In genomic region chr17:27805520-27806146, GRCh38 we compare ENCODE assay signal across 8 cellular contexts. TPM values are rescaled to one million over a fixed set of nuclear protein-coding genes. Genes with fewer than 3 reads are reported as not detected.
DNase-seq lines count a peak whose midpoint lies in the region; ATAC-seq and TF ChIP-seq lines count a peak whose summit lies in the region.

No MANE protein-coding gene starts in this region.

- intact Hi-C loops in Caco-2 (cut with micrococcal nuclease; ENCODE audit: unreplicated experiment): loop anchor here (1.0 to 5.0 kb wide), 5 partner anchors 40 to 237 kb away; partner anchors contain the start of gene NLK

- WGBS in gastroesophageal sphincter (ENCODE audit: low coverage in 1 of 2), 2 donors: 1 to 3% methylated on average over 7 to 8 of the region's 14 CpGs

- H3K4me1 Mint-ChIP-seq in Caco-2 (ENCODE audit: low read depth, unreplicated experiment): peaks cover 41% of the 10 kb centered on the region

- no peaks in the 10 kb centered on the region for H3K27me3 Mint-ChIP-seq in Caco-2 (ENCODE audit: insufficient read depth, unreplicated experiment)

- peaks cover 6% of the 10 kb centered on the region for H3K36me3 Mint-ChIP-seq in Caco-2 (ENCODE audit: insufficient read depth, unreplicated experiment)

- H3K9me3 ChIP-seq in Caco-2: 0 out of 2 replicates have a peak, but pooled peaks cover 4% of the 10 kb centered on the region
- H3K9me3 ChIP-seq in RWPE2 (ENCODE audit: severe bottlenecking): no peaks in the 10 kb centered on the region
- peaks cover 0 to 7% (median 0%) of the 10 kb centered on the region in 3 donors for H3K9me3 ChIP-seq in gastroesophageal sphincter

- DNase-seq in Caco-2 (peak; percentile 97), LoVo (ENCODE audit: low spot score) (peak; percentile 83), RWPE2 (ENCODE audit: low spot score) (no peak), nucleus accumbens (lab: John Stamatoyannopoulos, UW) (peak in 53 of 56 donors; percentile 4 to 91 (median 65)), substantia nigra (lab: John Stamatoyannopoulos, UW) (peak in 46 of 49 donors; percentile 19 to 82 (median 65))
- DNase-seq in activated effector memory CD4-positive, alpha-beta T cell treated with anti-CD3 and anti-CD28 coated beads, Interleukin-2, amount 50 U/mL, for 16 hours: peak; percentile 92

- BruUV-seq in Caco-2 (replicated peaks; lab: Mats Ljungman, UMichigan): no TSS peak

- peak; percentile 99 for TF ChIP-seq CTCF in Caco-2 (IDR thresholded peaks at IDR 0.05; ENCODE audit: insufficient read depth in 1 of 2, low read depth in 1 of 2, low read length in 1 of 2, severe bottlenecking in 1 of 2, unreplicated experiment in 1 of 2)
- peak; percentile 85 for TF ChIP-seq CTCF in RWPE2 (IDR thresholded peaks at IDR 0.05; ENCODE audit: poor library complexity, severe bottlenecking)
- peak; percentile 67 to 88 (median 82) for TF ChIP-seq CTCF in gastroesophageal sphincter (IDR thresholded peaks at IDR 0.05)

- no peak for TF ChIP-seq POLR2A in gastroesophageal sphincter (IDR thresholded peaks at IDR 0.05)

- peak overlapping the region; percentile 95 for H3K27ac Mint-ChIP-seq in Caco-2 (ENCODE audit: unreplicated experiment)

- no peak for TF ChIP-seq EP300 in gastroesophageal sphincter (IDR thresholded peaks at IDR 0.05)

- POLR2A ChIA-PET in Caco-2 (lab: Charles Lee): interaction anchor here (0.6 to 2.1 kb wide), 7 partner anchors 12 to 484 kb away, joined by 3 to 10 read pairs (median 3); no protein-coding TSS in a partner anchor

- H3K4me3 ChIP-seq in Caco-2 (ENCODE audit: low read depth, low read length) (peak overlapping the region; percentile 19), RWPE2 (ENCODE audit: severe bottlenecking) (no peak overlapping the region), gastroesophageal sphincter (peak overlapping the region; percentile 7 to 43)

- H3K4me1 ChIP-seq in Caco-2 (peaks cover 52% of the 10 kb centered on the region), RWPE2 (ENCODE audit: insufficient read depth, poor library complexity, severe bottlenecking) (no peaks in the 10 kb centered on the region), gastroesophageal sphincter (peaks cover 0 to 12% (median 0%) of the 10 kb centered on the region in 3 donors)

- CTCF ChIA-PET in Caco-2 (lab: Charles Lee): interaction anchor here (0.6 to 10.7 kb wide), 44 partner anchors 8 to 446 kb away, joined by 3 to 540 read pairs (median 6); partner anchors contain the start of gene LYRM9

- no peaks in the 10 kb centered on the region for H3K36me3 ChIP-seq in Caco-2 (ENCODE audit: control insufficient read depth, insufficient read depth, low read length)
- no peaks in the 10 kb centered on the region for H3K36me3 ChIP-seq in RWPE2 (ENCODE audit: low read depth)
- no peaks in the 10 kb centered on the region for H3K36me3 ChIP-seq in gastroesophageal sphincter

- H3K27ac ChIP-seq in RWPE2 (ENCODE audit: poor library complexity, severe bottlenecking): no peak overlapping the region
- H3K27ac ChIP-seq in gastroesophageal sphincter: peak overlapping the region in 3 of 4 donors; percentile 38 to 41 (median 41)
- peak overlapping the region; percentile 49 for H3K27ac ChIP-seq in substantia nigra (ENCODE audit: low read depth, low read length, poor library complexity, severe bottlenecking)

- peak; percentile 34 for ATAC-seq in GM21576 (IDR thresholded peaks at IDR 0.05; ENCODE audit: unreplicated experiment)
- peak; percentile 92 for ATAC-seq in RWPE2 (ENCODE audit: low read depth)
- ATAC-seq in gastroesophageal sphincter: peak; percentile 91

- peaks cover 11% of the 10 kb centered on the region for H3K9me3 Mint-ChIP-seq in Caco-2 (ENCODE audit: unreplicated experiment)

- H3K4me3 Mint-ChIP-seq in Caco-2 (ENCODE audit: unreplicated experiment): peak overlapping the region; percentile 65

- H3K27me3 ChIP-seq in Caco-2 (replicated peaks; ENCODE audit: control insufficient read depth, insufficient read depth, low read length) (no peaks in the 10 kb centered on the region), RWPE2 (ENCODE audit: insufficient read depth, poor library complexity, severe bottlenecking) (no peaks in the 10 kb centered on the region), gastroesophageal sphincter (no peaks in the 10 kb centered on the region)

RNA-seq across cellular contexts. Expression of gene NOS2, which starts 5.3 kb away (rescaled TPM):
- total RNA-seq in Caco-2 (2022) (19.0 and 21.1 TPM in 2 replicates), gastroesophageal sphincter (under 1 TPM; 0.07 to 0.40 (median 0.35) TPM)

Comparison
In these comparisons a context has a peak if more than half of its experiments do, and no peak if none do; other contexts are left out.
1. ATAC-seq: peak in every context shown above with its lines; median percentile 92 in RWPE2; 91 in gastroesophageal sphincter; 34 in GM21576.
2. RNA of gene NOS2, which starts 5.3 kb away (total RNA-seq): 19.0 to 21.1 TPM in Caco-2; 0.07 to 0.40 TPM in gastroesophageal sphincter; every median in the first group is over 10 times any median in the second.
3. Peak in every context shown above with its lines, with median percentiles within 50 percentile points of each other: CTCF ChIP-seq.